ENCODE assay signal across 19 cellular contexts in the genomic region with DNA sequence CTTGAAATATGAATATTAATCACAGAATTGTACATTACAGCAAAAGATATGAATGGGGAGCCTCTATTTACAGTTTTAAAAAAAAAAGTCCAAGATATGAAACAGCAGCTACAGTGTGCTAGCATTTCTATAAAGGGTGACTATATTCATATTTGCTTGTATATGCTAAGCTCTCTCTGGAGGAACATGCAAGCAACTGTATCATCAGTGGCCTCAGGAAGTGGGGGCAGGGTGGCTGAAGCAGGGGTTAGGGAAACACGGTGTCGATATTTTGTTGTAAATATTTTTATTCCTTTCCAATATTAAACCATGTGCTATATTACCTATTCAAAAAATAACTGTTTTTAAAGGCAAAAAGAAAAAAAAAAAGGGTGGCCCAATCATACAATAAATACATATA. TPM values are rescaled to one million over a fixed set of nuclear protein-coding genes. Genes with fewer than 3 reads are reported as not detected.
DNase-seq lines count a peak whose midpoint lies in the region; ATAC-seq, FAIRE-seq and TF ChIP-seq lines count a peak whose summit lies in the region.
"Had no signal": no experiment of that assay in that cellular context is flagged by ENCODE, and none has a peak within 500 bp of the region (broad histone marks: within the 10 kb centered on the region; RNA-seq: fewer than 3 reads in every experiment).

No MANE protein-coding gene starts in this region.

- H3K27ac ChIP-seq in heart right ventricle (peak overlapping the region in 4 of 10 donors; percentile 93 to 100 (median 96)), astrocyte (ENCODE audit: low read depth, low read length) (peak overlapping the region; percentile 92), keratinocyte (ENCODE audit: control insufficient read depth, insufficient read depth, low read length) (no peak overlapping the region), tibial artery (peak overlapping the region; percentile 98 to 99)

- intact Hi-C loops in heart right ventricle (cut with DNase I) (loop anchor here in 3 of 10 donors (5.0 to 10.0 kb wide), 4 partner anchors 46 to 79 kb away; no protein-coding TSS in a partner anchor), Right ventricle myocardium inferior (cut with DNase I) (loop anchor here (5.0 kb wide), 1 partner anchor 79 kb away; no protein-coding TSS in a partner anchor), tibial artery (cut with DNase I; ENCODE audit: low total_unique reads) (no loop called here)

- DNase-seq in heart right ventricle = no peak
- no peak for DNase-seq in Right ventricle myocardium inferior (ENCODE audit: missing footprints)
- no peak for DNase-seq in astrocyte (ENCODE audit: low read depth)
- DNase-seq in keratinocyte (ENCODE audit: low read depth, low spot score) = no peak
- no peak for DNase-seq in tibial artery
- DNase-seq in hypothalamus (lab: John Stamatoyannopoulos, UW) = no peak
- DNase-seq in DMS153 (lab: John Stamatoyannopoulos, UW) = no peak
- DNase-seq: ACHN; activated CD4-positive, alpha-beta memory T cell treated with anti-CD3 and anti-CD28 coated beads, Interleukin-2, amount 10 ng/mL, durations not matched to agents 7 days and 5 days; activated effector memory CD4-positive, alpha-beta T cell treated with Interleukin-2 at 50 U/mL for 16 hours; DND-41; KG1; NCI-H187; NCI-H82; SHP77 treated with DMSO at 0.1 percent for 48 hours; upper lobe of left lung had no signal

- FAIRE-seq in astrocyte (lab: Jason Lieb, UNC) (no peak), keratinocyte (lab: Jason Lieb, UNC) (no peak)
- FAIRE-seq: endometrium, GM12891 had no signal

- H4K20me1 ChIP-seq in astrocyte (ENCODE audit: insufficient read depth, low read length) = peaks cover 25% of the 10 kb centered on the region
- no peaks in the 10 kb centered on the region for H4K20me1 ChIP-seq in keratinocyte (ENCODE audit: control insufficient read depth, extremely low read depth, insufficient read depth, low read length)

- peaks cover 0 to 42% (median 0%) of the 10 kb centered on the region in 7 donors for H3K27me3 ChIP-seq in heart right ventricle
- no peaks in the 10 kb centered on the region for H3K27me3 ChIP-seq in astrocyte (ENCODE audit: insufficient read depth, low read length)
- H3K27me3 ChIP-seq in keratinocyte (ENCODE audit: control insufficient read depth, extremely low read depth, insufficient read depth, low read length) = no peaks in the 10 kb centered on the region
- H3K27me3 ChIP-seq in tibial artery = no peaks in the 10 kb centered on the region

- WGBS in heart right ventricle, 2 donors = 17 to 33% methylated on average over 2 of the region's 2 CpGs

- peak overlapping the region; percentile 83 for H3K27ac Mint-ChIP-seq in astrocyte (ENCODE audit: unreplicated experiment)
- H3K27ac Mint-ChIP-seq: activated CD4-positive, alpha-beta memory T cell treated with anti-CD3 and anti-CD28 coated beads, Interleukin-2, amount 10 ng/mL, durations not matched to agents 7 days and 5 days had no signal

- no peak overlapping the region for H2AFZ ChIP-seq in astrocyte (ENCODE audit: low read depth, low read length)
- no peak overlapping the region for H2AFZ ChIP-seq in keratinocyte (ENCODE audit: control insufficient read depth, low read length)

- H3K36me3 Mint-ChIP-seq in astrocyte (ENCODE audit: low read depth, unreplicated experiment) = no peaks in the 10 kb centered on the region

- H3K4me3 Mint-ChIP-seq in astrocyte (ENCODE audit: unreplicated experiment) = peak overlapping the region; percentile 96
- H3K4me3 Mint-ChIP-seq: activated CD4-positive, alpha-beta memory T cell treated with anti-CD3 and anti-CD28 coated beads, Interleukin-2, amount 10 ng/mL, durations not matched to agents 7 days and 5 days had no signal

- H3K36me3 ChIP-seq in heart right ventricle (peaks cover 0 to 8% (median 0%) of the 10 kb centered on the region in 9 donors), astrocyte (ENCODE audit: insufficient read depth, low read length) (peaks cover 2% of the 10 kb centered on the region), keratinocyte (ENCODE audit: control insufficient read depth in 2 of 2, extremely low read depth in 1 of 2, insufficient read depth in 2 of 2, low read length in 2 of 2) (no peaks in the 10 kb centered on the region), tibial artery (no peaks in the 10 kb centered on the region)
- H3K36me3 ChIP-seq: upper lobe of left lung had no signal

- no peaks in the 10 kb centered on the region for H3K9me3 ChIP-seq in heart right ventricle
- H3K9me3 ChIP-seq in astrocyte (ENCODE audit: insufficient read depth, low read depth, low read length) = no peaks in the 10 kb centered on the region
- no peaks in the 10 kb centered on the region for H3K9me3 ChIP-seq in keratinocyte (ENCODE audit: control insufficient read depth, low read depth, low read length)
- H3K9me3 ChIP-seq in tibial artery = no peaks in the 10 kb centered on the region
- H3K9me3 ChIP-seq: upper lobe of left lung had no signal

- H3K9me1 ChIP-seq in keratinocyte (ENCODE audit: control insufficient read depth, extremely low read depth, insufficient read depth, low read length) = no peaks in the 10 kb centered on the region

- no peaks in the 10 kb centered on the region for H3K27me3 Mint-ChIP-seq in astrocyte (ENCODE audit: low read depth, unreplicated experiment)

- H3K4me3 ChIP-seq in heart right ventricle (peak overlapping the region in 8 of 10 donors; percentile 84 to 99 (median 90)), astrocyte (ENCODE audit: insufficient read depth, low read depth, low read length) (peak overlapping the region; percentile 91), keratinocyte (ENCODE audit: control insufficient read depth in 2 of 3, extremely low read depth in 1 of 3, insufficient read depth in 2 of 3, low read depth in 1 of 3, low read length in 3 of 3) (no peak overlapping the region), tibial artery (peak overlapping the region; percentile 78 to 95)

- H3K4me2 ChIP-seq in astrocyte (ENCODE audit: low read length) = peak overlapping the region; percentile 96
- peak overlapping the region; percentile 25 for H3K4me2 ChIP-seq in keratinocyte (ENCODE audit: control insufficient read depth, extremely low read depth, insufficient read depth, low read depth, low read length)

- H3K4me1 ChIP-seq in heart right ventricle (peaks cover 6 to 82% (median 73%) of the 10 kb centered on the region in 9 donors), astrocyte (ENCODE audit: insufficient read depth, low read length) (peaks cover 20% of the 10 kb centered on the region), keratinocyte (ENCODE audit: control insufficient read depth, extremely low read depth, insufficient read depth, low read length) (peaks cover 15% of the 10 kb centered on the region), tibial artery (peaks cover 0 to 73% (median 30%) of the 10 kb centered on the region in 4 donors)

- TF ChIP-seq CTCF in heart right ventricle (IDR thresholded peaks at IDR 0.05) (no peak), astrocyte (IDR thresholded peaks at IDR 0.05; ENCODE audit: insufficient read depth, low read depth, low read length) (no peak), keratinocyte (optimal IDR thresholded peaks at IDR 0.05 in 1 of 3, IDR thresholded peaks at IDR 0.05 in 1 of 3, conservative IDR thresholded peaks at IDR 0.05 in 1 of 3; ENCODE audit: extremely low read depth in 1 of 3, insufficient read depth in 2 of 3, low read length in 3 of 3) (no peak), tibial artery (IDR thresholded peaks at IDR 0.05) (no peak)

- ATAC-seq in heart right ventricle (no peak), Right ventricle myocardium inferior (no peak), GM21737 (IDR thresholded peaks at IDR 0.05; ENCODE audit: unreplicated experiment) (no peak)

- H3K9me3 Mint-ChIP-seq in astrocyte (ENCODE audit: unreplicated experiment) = no peaks in the 10 kb centered on the region
- H3K9me3 Mint-ChIP-seq: activated CD4-positive, alpha-beta memory T cell treated with anti-CD3 and anti-CD28 coated beads, Interleukin-2, amount 10 ng/mL, durations not matched to agents 7 days and 5 days had no signal

- peak overlapping the region; percentile 98 for H3K9ac ChIP-seq in astrocyte (ENCODE audit: low read length)
- no peak overlapping the region for H3K9ac ChIP-seq in keratinocyte (ENCODE audit: control insufficient read depth, extremely low read depth, insufficient read depth, low read length)

- H3K79me2 ChIP-seq in astrocyte (ENCODE audit: insufficient read depth, low read length) (peaks cover 72% of the 10 kb centered on the region), keratinocyte (ENCODE audit: control insufficient read depth, insufficient read depth, low read length) (peaks cover 32% of the 10 kb centered on the region)

- peaks cover 41% of the 10 kb centered on the region for H3K4me1 Mint-ChIP-seq in astrocyte (ENCODE audit: low read depth, unreplicated experiment)

- dilution Hi-C loops in keratinocyte (cut with MboI; ENCODE audit: extremely low pct_ligation_motif_present, low sequenced_read_pairs) = no loop called here

RNA-seq across cellular contexts. Expression of gene UACA, which starts 2.3 kb away (rescaled TPM):
- total RNA-seq in heart right ventricle (10 to 100 TPM; 38.4 to 60.3 (median 47.1) TPM), Right ventricle myocardium inferior (25.8 TPM), astrocyte (168 and 200 TPM in 2 replicates)
- polyA plus RNA-seq in heart right ventricle (10 to 100 TPM; 14.2 to 75.4 TPM), keratinocyte (13.4 to 26.6 TPM (median 22.7 TPM) in 3 replicates)
- polyA plus RNA-seq in keratinocyte (2011; ENCODE audit: low read depth) = 97.8 TPM
- 5.4 and 11.3 TPM in 2 replicates for polyA plus RNA-seq in keratinocyte (2011; cell fraction: cytosol; rRNA removed)
- 18.3 and 24.3 TPM in 2 replicates for polyA plus RNA-seq in keratinocyte (2011; cell fraction: nucleus; rRNA removed)
- polyA plus RNA-seq in keratinocyte (2012; ENCODE audit: low replicate concordance) = 24.4 and 36.1 TPM in 2 replicates
- 56.5 to 74.6 TPM (median 62.3 TPM) in 3 replicates for polyA minus RNA-seq in keratinocyte
- 19.2 TPM for polyA minus RNA-seq in keratinocyte (2011; cell fraction: cytosol; rRNA and poly(A)+ RNA removed)
- polyA minus RNA-seq in keratinocyte (2011; cell fraction: nucleus; rRNA and poly(A)+ RNA removed) = 23.7 and 44.8 TPM in 2 replicates

Comparison
In these comparisons a context has a peak if more than half of its experiments do, and no peak if none do; other contexts are left out.
1. H3K4me3 ChIP-seq: peak in heart right ventricle (8 of 10), astrocyte (single experiment) and tibial artery (2 of 2); none in keratinocyte (0 of 3).